Comparison of ENCODE assay signal across 8 cellular contexts in the genomic region with DNA sequence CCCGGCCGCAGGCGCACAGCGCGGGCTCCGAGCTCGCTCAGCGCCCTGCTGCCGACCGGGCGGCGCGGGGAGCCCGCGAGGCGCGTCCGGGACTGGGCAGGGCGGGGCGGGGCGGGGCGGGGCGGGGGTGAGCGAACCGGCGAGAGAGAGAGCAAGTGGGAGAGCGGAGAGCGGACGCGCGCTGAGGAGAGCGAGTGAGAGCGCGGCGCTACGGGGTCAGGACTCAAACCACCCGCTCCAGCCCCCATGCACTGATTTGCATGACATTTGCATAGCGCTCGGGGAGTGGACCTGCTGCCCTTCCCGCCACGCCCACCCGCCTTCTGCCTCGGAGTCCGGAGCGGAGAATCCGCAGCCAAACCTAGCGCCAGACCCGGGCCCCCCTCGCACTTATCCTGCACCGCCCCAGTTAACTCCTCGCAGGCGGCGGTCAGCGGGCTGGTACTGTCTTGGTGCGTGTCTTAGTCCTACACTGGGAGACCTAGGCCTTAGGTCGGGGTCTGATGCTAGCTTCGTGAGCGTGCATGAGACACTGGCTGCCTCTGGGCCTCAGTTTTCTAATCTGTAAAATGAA. TPM values are rescaled to one million over a fixed set of nuclear protein-coding genes. Genes with fewer than 3 reads are reported as not detected.
A peak's percentile ranks its signal among the peaks of the same experiment; 100 is the strongest.
DNase-seq lines count a peak whose midpoint lies in the region; ATAC-seq and TF ChIP-seq lines count a peak whose summit lies in the region.

A gene with protein sequence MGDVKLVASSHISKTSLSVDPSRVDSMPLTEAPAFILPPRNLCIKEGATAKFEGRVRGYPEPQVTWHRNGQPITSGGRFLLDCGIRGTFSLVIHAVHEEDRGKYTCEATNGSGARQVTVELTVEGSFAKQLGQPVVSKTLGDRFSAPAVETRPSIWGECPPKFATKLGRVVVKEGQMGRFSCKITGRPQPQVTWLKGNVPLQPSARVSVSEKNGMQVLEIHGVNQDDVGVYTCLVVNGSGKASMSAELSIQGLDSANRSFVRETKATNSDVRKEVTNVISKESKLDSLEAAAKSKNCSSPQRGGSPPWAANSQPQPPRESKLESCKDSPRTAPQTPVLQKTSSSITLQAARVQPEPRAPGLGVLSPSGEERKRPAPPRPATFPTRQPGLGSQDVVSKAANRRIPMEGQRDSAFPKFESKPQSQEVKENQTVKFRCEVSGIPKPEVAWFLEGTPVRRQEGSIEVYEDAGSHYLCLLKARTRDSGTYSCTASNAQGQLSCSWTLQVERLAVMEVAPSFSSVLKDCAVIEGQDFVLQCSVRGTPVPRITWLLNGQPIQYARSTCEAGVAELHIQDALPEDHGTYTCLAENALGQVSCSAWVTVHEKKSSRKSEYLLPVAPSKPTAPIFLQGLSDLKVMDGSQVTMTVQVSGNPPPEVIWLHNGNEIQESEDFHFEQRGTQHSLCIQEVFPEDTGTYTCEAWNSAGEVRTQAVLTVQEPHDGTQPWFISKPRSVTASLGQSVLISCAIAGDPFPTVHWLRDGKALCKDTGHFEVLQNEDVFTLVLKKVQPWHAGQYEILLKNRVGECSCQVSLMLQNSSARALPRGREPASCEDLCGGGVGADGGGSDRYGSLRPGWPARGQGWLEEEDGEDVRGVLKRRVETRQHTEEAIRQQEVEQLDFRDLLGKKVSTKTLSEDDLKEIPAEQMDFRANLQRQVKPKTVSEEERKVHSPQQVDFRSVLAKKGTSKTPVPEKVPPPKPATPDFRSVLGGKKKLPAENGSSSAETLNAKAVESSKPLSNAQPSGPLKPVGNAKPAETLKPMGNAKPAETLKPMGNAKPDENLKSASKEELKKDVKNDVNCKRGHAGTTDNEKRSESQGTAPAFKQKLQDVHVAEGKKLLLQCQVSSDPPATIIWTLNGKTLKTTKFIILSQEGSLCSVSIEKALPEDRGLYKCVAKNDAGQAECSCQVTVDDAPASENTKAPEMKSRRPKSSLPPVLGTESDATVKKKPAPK (N-terminal part only) (minus strand): TSS at position 75 of the 574 bp plus-strand sequence. CDS start 90,491 bp downstream, outside the sequence.

- no peak within 1 kb of the TSS for H3K27ac ChIP-seq in neural progenitor cell
- H3K27ac ChIP-seq in urinary bladder (ENCODE audit: low read depth) = no peak within 1 kb of the TSS

- peak within 1 kb of the TSS; percentile 100 for H3K4me2 ChIP-seq in neural progenitor cell

- TF ChIP-seq CTCF in neural progenitor cell (IDR thresholded peaks at IDR 0.05) = no peak

- H3K36me3 ChIP-seq in neural progenitor cell = no peaks in the 10 kb centered on the region
- H3K36me3 ChIP-seq in urinary bladder (ENCODE audit: insufficient read depth) = no peaks in the 10 kb centered on the region

- no peaks in the 10 kb centered on the region for H4K20me1 ChIP-seq in neural progenitor cell (ENCODE audit: low read depth)

- H3K27me3 Mint-ChIP-seq in neural progenitor cell (ENCODE audit: insufficient read depth, low read depth) = peaks cover 6% of the 10 kb centered on the region

- H3K4me3 ChIP-seq in neural progenitor cell (peak within 1 kb of the TSS; percentile 76), urinary bladder (ENCODE audit: low read depth, low read length) (peak within 1 kb of the TSS; percentile 43)

- peak; percentile 9 for DNase-seq in activated T-cell treated with anti-CD3 and anti-CD28 coated beads for 24 hours (ENCODE audit: low read depth)
- DNase-seq in activated T-cell treated with anti-CD3 and anti-CD28 coated beads, Interleukin-2, amount 50 U/mL, for 1 hour = no peak
- DNase-seq in NCI-H446 (lab: John Stamatoyannopoulos, UW) = peak; percentile 63 to 90
- peak; percentile 59 to 67 for DNase-seq in activated T-cell treated with anti-CD3 and anti-CD28 coated beads, Interleukin-2, amount 50 U/mL, for 48 hours
- peak; percentile 78 for DNase-seq in germinal center (ENCODE audit: low spot score)
- peak; percentile 99 for DNase-seq in neural progenitor cell (ENCODE audit: low spot score)

- H3K27me3 ChIP-seq in neural progenitor cell = peaks cover 5% of the 10 kb centered on the region

- H3F3A ChIP-seq in neural progenitor cell (ENCODE audit: low read depth) = peaks cover 32% of the 10 kb centered on the region

- 1% methylated on average over 58 of the region's 58 CpGs for WGBS in urinary bladder

- peaks cover 5% of the 10 kb centered on the region for H3K36me3 Mint-ChIP-seq in neural progenitor cell

- H3K4me1 Mint-ChIP-seq in neural progenitor cell = peaks cover 45% of the 10 kb centered on the region

- peaks cover 10% of the 10 kb centered on the region for H3K9me3 ChIP-seq in neural progenitor cell (ENCODE audit: low read depth)

- ATAC-seq in HG03039 (IDR thresholded peaks at IDR 0.05; ENCODE audit: unreplicated experiment) = peak; percentile 48

- H3K4me1 ChIP-seq in neural progenitor cell (peaks cover 28% of the 10 kb centered on the region), urinary bladder (ENCODE audit: insufficient read depth) (no peaks in the 10 kb centered on the region)

- H3K27ac Mint-ChIP-seq in neural progenitor cell = peak within 1 kb of the TSS; percentile 86

- H3K9ac ChIP-seq in neural progenitor cell = peak within 1 kb of the TSS; percentile 28

- peak within 1 kb of the TSS; percentile 93 for H3K4me3 Mint-ChIP-seq in neural progenitor cell

- peaks cover 17% of the 10 kb centered on the region for H3K79me2 ChIP-seq in neural progenitor cell (ENCODE audit: low read depth)

- H2AFZ ChIP-seq in neural progenitor cell (replicated peaks) = peak within 1 kb of the TSS; percentile 89

- peaks cover 12% of the 10 kb centered on the region for H3K9me3 Mint-ChIP-seq in neural progenitor cell

RNA-seq across cellular contexts. Expression of the gene that starts here (rescaled TPM):
- total RNA-seq in neural progenitor cell (ENCODE audit: low replicate concordance) (28.4 and 34.3 TPM in 2 replicates), urinary bladder (1,524 TPM)
- 1,651 TPM for polyA plus RNA-seq in urinary bladder

Comparison
In these comparisons a context has a peak if more than half of its experiments do, and no peak if none do; other contexts are left out.
1. RNA of the gene that starts here (total RNA-seq): 1,524 TPM in urinary bladder (single experiment); 28.4 to 34.3 TPM in neural progenitor cell; every median in the first group is over 10 times any median in the second.